ENCODE assay signal across 26 cellular contexts in genomic region chr20:60009318-60009717, GRCh38. TPM values are rescaled to one million over a fixed set of nuclear protein-coding genes. Genes with fewer than 3 reads are reported as not detected.
"Had no signal": no experiment of that assay in that cellular context is flagged by ENCODE, and none has a peak within 500 bp of the region (broad histone marks: within the 10 kb centered on the region; RNA-seq: fewer than 3 reads in every experiment).

No MANE protein-coding gene starts in this region.

- H3K36me3 Mint-ChIP-seq: stimulated activated memory B cell treated with anti-CD40 and anti-IgM and Interleukin-4, amounts not matched to agents 10 μg/mL and 1 μg/mL and 100 μg/mL, for 72 hours had no signal

- H3K4me3 Mint-ChIP-seq: immature natural killer cell; naive thymus-derived CD8-positive, alpha-beta T cell; neural crest cell; stimulated activated memory B cell treated with anti-CD40 and anti-IgM and Interleukin-4, amounts not matched to agents 10 μg/mL and 1 μg/mL and 100 μg/mL, for 72 hours; stimulated activated naive CD8-positive, alpha-beta T cell treated with anti-CD3 and anti-CD28 coated beads, Interleukin-15, amount 100 ng/mL, for 72 hours had no signal

- DNase-seq: cerebellar nuclear complex; dermis blood vessel endothelial cell; effector CD4-positive, alpha-beta T cell; esophagus squamous epithelium; foreskin fibroblast; glutamatergic neuron; immature natural killer cell; kidney; left cardiac atrium; mucosa of descending colon; naive thymus-derived CD8-positive, alpha-beta T cell; occipital lobe; right lobe of liver; spleen; stimulated activated CD4-positive, alpha-beta T cell treated with anti-CD3 and anti-CD28 coated beads, Interleukin-15, amount 100 ng/mL, for 24 hours; stimulated activated CD4-positive, alpha-beta T cell treated with anti-CD3 and anti-CD28 coated beads, Interleukin-1b, Interleukin-23, amount 100 ng/mL, for 48 hours; stimulated activated CD4-positive, alpha-beta T cell treated with anti-CD3 and anti-CD28 coated beads, Interleukin-4, amount 100 ng/mL, for 24 hours; stimulated activated naive CD8-positive, alpha-beta T cell treated with anti-CD3 and anti-CD28 coated beads, Interleukin-15, amount 100 ng/mL, for 72 hours; testis; transverse colon had no signal

- H3K9me3 ChIP-seq: esophagus squamous epithelium, gastroesophageal sphincter, mucosa of descending colon, prostate gland, right lobe of liver, spleen, testis, transverse colon had no signal

- ATAC-seq: gastroesophageal sphincter; mucosa of descending colon; naive thymus-derived CD8-positive, alpha-beta T cell had no signal

- H3K4me1 Mint-ChIP-seq: stimulated activated memory B cell treated with anti-CD40 and anti-IgM and Interleukin-4, amounts not matched to agents 10 μg/mL and 1 μg/mL and 100 μg/mL, for 72 hours had no signal

- H3K9ac ChIP-seq: parathyroid adenoma had no signal

- H3K9me3 Mint-ChIP-seq: immature natural killer cell; naive thymus-derived CD8-positive, alpha-beta T cell; stimulated activated memory B cell treated with anti-CD40 and anti-IgM and Interleukin-4, amounts not matched to agents 10 μg/mL and 1 μg/mL and 100 μg/mL, for 72 hours; stimulated activated naive CD8-positive, alpha-beta T cell treated with anti-CD3 and anti-CD28 coated beads, Interleukin-15, amount 100 ng/mL, for 72 hours had no signal

- H3K27ac Mint-ChIP-seq: stimulated activated memory B cell treated with anti-CD40 and anti-IgM and Interleukin-4, amounts not matched to agents 10 μg/mL and 1 μg/mL and 100 μg/mL, for 72 hours had no signal

- H3K27me3 Mint-ChIP-seq: stimulated activated memory B cell treated with anti-CD40 and anti-IgM and Interleukin-4, amounts not matched to agents 10 μg/mL and 1 μg/mL and 100 μg/mL, for 72 hours; stimulated activated naive CD8-positive, alpha-beta T cell treated with anti-CD3 and anti-CD28 coated beads, Interleukin-15, amount 100 ng/mL, for 72 hours had no signal

- H3K4me3 ChIP-seq: esophagus squamous epithelium, gastroesophageal sphincter, mucosa of descending colon, prostate gland, right lobe of liver, spleen, testis, transverse colon had no signal

- H2AFZ ChIP-seq: parathyroid adenoma had no signal

- H3K27me3 ChIP-seq: esophagus squamous epithelium, gastroesophageal sphincter, right lobe of liver, spleen, testis, transverse colon had no signal

- H3K36me3 ChIP-seq: esophagus squamous epithelium, gastroesophageal sphincter, prostate gland, right lobe of liver, spleen, transverse colon had no signal

- H3K79me2 ChIP-seq: parathyroid adenoma had no signal

- H3K4me1 ChIP-seq: gastroesophageal sphincter, parathyroid adenoma, prostate gland, right lobe of liver, testis, transverse colon had no signal

- H3K27ac ChIP-seq: epithelial cell of prostate, esophagus squamous epithelium, gastroesophageal sphincter, parathyroid adenoma, prostate gland, right lobe of liver, testis, transverse colon had no signal

RNA-seq across cellular contexts. Expression of gene CDH26, which starts 51.1 kb away (rescaled TPM):
- polyA plus RNA-seq: immature natural killer cell had no signal
